Comparison of ENCODE assay signal across 9 cellular contexts in the genomic region with DNA sequence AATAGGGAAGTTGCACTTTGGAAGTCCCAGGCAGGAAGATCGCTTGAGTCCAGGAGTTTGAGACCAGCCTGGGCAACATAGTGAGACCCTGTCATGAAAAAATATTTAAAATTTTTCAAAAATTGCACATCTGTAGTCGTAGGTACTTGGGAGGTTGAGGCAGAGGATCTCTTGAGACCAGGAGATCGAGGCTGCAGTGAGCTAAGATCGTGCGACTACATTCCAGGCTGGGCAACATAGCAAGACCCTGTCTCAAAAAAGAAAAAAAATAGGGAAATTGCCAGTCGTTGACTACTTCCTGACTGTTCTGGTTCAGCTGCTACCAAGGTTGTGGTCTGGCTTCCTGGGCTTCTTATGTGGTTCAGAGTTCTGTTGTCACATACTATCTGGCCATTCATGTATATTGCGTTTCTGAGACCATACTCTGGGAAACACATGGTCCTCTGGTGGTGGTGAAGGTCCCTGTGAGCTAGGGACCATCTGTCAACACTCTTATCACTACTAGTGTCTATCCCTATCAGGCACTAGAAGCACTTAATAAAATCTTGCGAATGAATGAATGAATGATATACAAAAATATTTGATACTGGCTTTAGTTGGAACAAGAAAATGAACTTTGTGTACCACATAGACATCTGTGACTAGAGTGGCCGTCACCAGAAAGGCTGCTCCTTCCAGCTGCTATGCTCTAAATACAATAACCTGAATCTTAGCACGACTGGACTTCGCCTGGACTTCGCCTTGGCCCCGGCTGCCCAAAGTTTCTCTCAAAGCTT. TPM values are rescaled to one million over a fixed set of nuclear protein-coding genes. Genes with fewer than 3 reads are reported as not detected.
A peak's percentile ranks its signal among the peaks of the same experiment; 100 is the strongest.
DNase-seq lines count a peak whose midpoint lies in the region; ATAC-seq and FAIRE-seq lines count a peak whose summit lies in the region.
"Had no signal": no experiment of that assay in that cellular context is flagged by ENCODE, and none has a peak within 500 bp of the region (broad histone marks: within the 10 kb centered on the region; RNA-seq: fewer than 3 reads in every experiment).

No MANE protein-coding gene starts in this region.

- no peaks in the 10 kb centered on the region for H3K36me3 ChIP-seq in CD4-positive, alpha-beta memory T cell (ENCODE audit: insufficient read depth, low read length)
- H3K36me3 ChIP-seq in MG63 = no peaks in the 10 kb centered on the region
- H3K36me3 ChIP-seq in muscle layer of colon (ENCODE audit: insufficient read depth, low read length) = no peaks in the 10 kb centered on the region
- no peaks in the 10 kb centered on the region for H3K36me3 ChIP-seq in small intestine (ENCODE audit: control insufficient read depth in 2 of 2, insufficient read depth in 2 of 2, low read length in 2 of 2)

- no peak for ATAC-seq in activated CD4-positive, CD25-positive, alpha-beta regulatory T cell treated with anti-CD3 and anti-CD28 coated beads, Interleukin-2, amount 50 U/mL, for 24 hours

- no peak overlapping the region for H3K27ac ChIP-seq in CD4-positive, alpha-beta memory T cell (ENCODE audit: low read depth, low read length)
- H3K27ac ChIP-seq in muscle layer of colon (ENCODE audit: low read depth, low read length) (peak overlapping the region; percentile 70), small intestine (ENCODE audit: low read depth in 1 of 2, low read length in 1 of 2) (peak overlapping the region in 1 of 2 donors; percentile 28)

- FAIRE-seq in small intestine (lab: Jason Lieb, UNC) = no peak

- no peaks in the 10 kb centered on the region for H3K36me3 Mint-ChIP-seq in CD4-positive, alpha-beta memory T cell
- H3K36me3 Mint-ChIP-seq in dendritic cell treated with granulocyte-macrophage colony-stimulating factor and Interleukin-4, amounts not matched to agents 40 ng/mL and 50 ng/mL, for 4 days (ENCODE audit: low read depth) = no peaks in the 10 kb centered on the region

- H3K4me1 ChIP-seq in CD4-positive, alpha-beta memory T cell (ENCODE audit: insufficient read depth, low read length) = peaks cover 15% of the 10 kb centered on the region
- H3K4me1 ChIP-seq in muscle layer of colon (ENCODE audit: insufficient read depth, low read length) (peaks cover 6% of the 10 kb centered on the region), small intestine (ENCODE audit: control insufficient read depth in 2 of 2, insufficient read depth in 1 of 2, low read depth in 1 of 2, low read length in 1 of 2) (peaks cover 0 to 2% of the 10 kb centered on the region in 2 donors)

- CTCF ChIA-PET in CD4-positive, alpha-beta memory T cell (lab: Charles Lee; ENCODE audit: partially characterized antibody) = interaction anchor here (1.0 kb wide), 1 partner anchor 10 kb away, joined by 3 read pairs; no protein-coding TSS in a partner anchor

- peak overlapping the region; percentile 83 to 96 (median 89) for H3K4me3 Mint-ChIP-seq in CD4-positive, alpha-beta memory T cell
- peak overlapping the region; percentile 83 for H3K4me3 Mint-ChIP-seq in dendritic cell treated with granulocyte-macrophage colony-stimulating factor and Interleukin-4, amounts not matched to agents 40 ng/mL and 50 ng/mL, for 4 days

- DNase-seq in CD4-positive, alpha-beta memory T cell = peak in 1 of 5 donors; percentile 6
- DNase-seq in MG63 (no peak), small intestine (no peak), mesenteric fat pad (ENCODE audit: low spot score) (no peak), GOT3 (lab: John Stamatoyannopoulos, UW) (no peak)

- intact Hi-C loops in CD4-positive, alpha-beta memory T cell (cut with micrococcal nuclease) = no loop called here
- intact Hi-C loops in dendritic cell treated with granulocyte-macrophage colony-stimulating factor and Interleukin-4, amounts not matched to agents 40 ng/mL and 50 ng/mL, for 4 days (cut with micrococcal nuclease) = no loop called here

- peak overlapping the region in 1 of 2 donors; percentile 41 for H3K4me3 ChIP-seq in CD4-positive, alpha-beta memory T cell (ENCODE audit: low read length in 2 of 2)
- H3K4me3 ChIP-seq in MG63 = peak overlapping the region; percentile 55
- peak overlapping the region; percentile 39 to 60 for H3K4me3 ChIP-seq in muscle layer of colon (ENCODE audit: low read depth in 1 of 2, low read length in 2 of 2)
- H3K4me3 ChIP-seq in small intestine (ENCODE audit: low read depth in 1 of 2, low read length in 2 of 2) = peak overlapping the region in 1 of 2 donors; percentile 90

- H3K27ac Mint-ChIP-seq in CD4-positive, alpha-beta memory T cell = no peak overlapping the region
- no peak overlapping the region for H3K27ac Mint-ChIP-seq in dendritic cell treated with granulocyte-macrophage colony-stimulating factor and Interleukin-4, amounts not matched to agents 40 ng/mL and 50 ng/mL, for 4 days

- no peaks in the 10 kb centered on the region for H3K9me3 ChIP-seq in CD4-positive, alpha-beta memory T cell (ENCODE audit: control insufficient read depth in 1 of 2, low read length in 2 of 2)
- H3K9me3 ChIP-seq in MG63 (no peaks in the 10 kb centered on the region), muscle layer of colon (ENCODE audit: low read length) (no peaks in the 10 kb centered on the region), small intestine (ENCODE audit: control insufficient read depth, low read depth) (no peaks in the 10 kb centered on the region)

- peaks cover 7 to 23% (median 15%) of the 10 kb centered on the region in 4 donors for H3K4me1 Mint-ChIP-seq in CD4-positive, alpha-beta memory T cell
- H3K4me1 Mint-ChIP-seq in dendritic cell treated with granulocyte-macrophage colony-stimulating factor and Interleukin-4, amounts not matched to agents 40 ng/mL and 50 ng/mL, for 4 days (ENCODE audit: low read depth) = peaks cover 8% of the 10 kb centered on the region

- peaks cover 17 to 22% of the 10 kb centered on the region in 2 donors for H3K27me3 Mint-ChIP-seq in CD4-positive, alpha-beta memory T cell
- peaks cover 36% of the 10 kb centered on the region for H3K27me3 Mint-ChIP-seq in dendritic cell treated with granulocyte-macrophage colony-stimulating factor and Interleukin-4, amounts not matched to agents 40 ng/mL and 50 ng/mL, for 4 days

- H3K9me3 Mint-ChIP-seq in CD4-positive, alpha-beta memory T cell = peaks cover 0 to 2% (median 0%) of the 10 kb centered on the region in 8 donors
- H3K9me3 Mint-ChIP-seq in dendritic cell treated with granulocyte-macrophage colony-stimulating factor and Interleukin-4, amounts not matched to agents 40 ng/mL and 50 ng/mL, for 4 days = no peaks in the 10 kb centered on the region

- 46 to 49% (median 48%) methylated on average over 13 of the region's 13 CpGs for WGBS in small intestine, 3 donors

- H3K9ac ChIP-seq in muscle layer of colon (ENCODE audit: low read length) = no peak overlapping the region

- peaks cover 5% of the 10 kb centered on the region for H3K27me3 ChIP-seq in CD4-positive, alpha-beta memory T cell (ENCODE audit: insufficient read depth, low read length)
- no peaks in the 10 kb centered on the region for H3K27me3 ChIP-seq in MG63
- no peaks in the 10 kb centered on the region for H3K27me3 ChIP-seq in muscle layer of colon (ENCODE audit: control insufficient read depth in 1 of 2, insufficient read depth in 2 of 2, low read length in 2 of 2)
- no peaks in the 10 kb centered on the region for H3K27me3 ChIP-seq in small intestine (ENCODE audit: control insufficient read depth in 2 of 2, insufficient read depth in 2 of 2, low read length in 2 of 2)

- POLR2A ChIA-PET in CD4-positive, alpha-beta memory T cell (lab: Charles Lee; ENCODE audit: partially characterized antibody) = no interaction called here

RNA-seq across cellular contexts. Expression of gene KLHL23, which starts 0.9 kb away (rescaled TPM):
- 1 to 10 TPM; 1.0 to 2.0 TPM for total RNA-seq in CD4-positive, alpha-beta memory T cell
- polyA plus RNA-seq in CD4-positive, alpha-beta memory T cell = 1 to 10 TPM in 1 of 2 donors, under 1 TPM in 1; 0.98 to 1.3 TPM
- total RNA-seq in MG63 (2014; rRNA removed; shearing (Covaris generic); ENCODE audit: low replicate concordance) = 9.2 and 9.5 TPM in 2 replicates
- polyA plus RNA-seq in small intestine = 1 to 10 TPM; 3.2 to 7.4 (median 3.4) TPM
- 3.1 TPM for total RNA-seq in mesenteric fat pad

RNA-seq across cellular contexts. Expression of gene PHOSPHO2, which starts 38.5 kb away (rescaled TPM):
- 1 to 10 TPM; 7.2 to 7.4 TPM for total RNA-seq in CD4-positive, alpha-beta memory T cell
- polyA plus RNA-seq in CD4-positive, alpha-beta memory T cell = 1 to 10 TPM; 2.9 to 7.2 TPM
- total RNA-seq in MG63 (2014; rRNA removed; shearing (Covaris generic); ENCODE audit: low replicate concordance) = 5.1 and 8.5 TPM in 2 replicates
- 1 to 10 TPM; 3.8 to 5.5 (median 5.1) TPM for polyA plus RNA-seq in small intestine
- 9.9 TPM for total RNA-seq in mesenteric fat pad

RNA-seq across cellular contexts. Expression of gene CFAP210, which starts 38.6 kb away (rescaled TPM):
- total RNA-seq in CD4-positive, alpha-beta memory T cell = not detected
- polyA plus RNA-seq in CD4-positive, alpha-beta memory T cell = not detected
- total RNA-seq in MG63 (2014; rRNA removed; shearing (Covaris generic); ENCODE audit: low replicate concordance) = not detected in 2 replicates
- polyA plus RNA-seq in small intestine = under 1 TPM in 1 of 3 donors, not detected in 2; 0.27 TPM
- not detected for total RNA-seq in mesenteric fat pad
- total RNA-seq: lung microvascular endothelial cell had no signal
